Comparison of ENCODE assay signal across 8 cellular contexts in the genomic region with DNA sequence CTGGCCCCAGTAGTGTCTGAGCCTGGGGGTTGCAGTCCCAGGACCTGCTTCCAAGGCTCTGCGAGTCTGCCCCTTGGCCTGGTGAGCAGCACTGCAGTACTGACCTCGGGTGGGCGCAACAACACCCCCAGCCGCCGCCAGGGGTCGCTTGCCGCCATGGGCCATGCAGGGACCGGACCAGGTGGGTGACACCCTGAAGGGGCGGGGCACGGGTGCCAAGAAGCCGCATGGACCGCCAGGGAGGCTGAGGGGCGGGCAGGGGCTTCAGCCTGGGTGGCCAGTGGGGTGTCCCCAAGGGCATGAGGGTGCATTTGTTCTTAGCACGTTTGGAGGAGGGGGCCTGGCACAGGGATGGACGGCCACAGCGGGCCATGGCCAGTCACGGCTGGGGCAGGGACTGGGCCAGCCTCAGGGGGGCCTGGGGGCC. TPM values are rescaled to one million over a fixed set of nuclear protein-coding genes. Genes with fewer than 3 reads are reported as not detected.
A peak's percentile ranks its signal among the peaks of the same experiment; 100 is the strongest.
DNase-seq lines count a peak whose midpoint lies in the region; ATAC-seq and TF ChIP-seq lines count a peak whose summit lies in the region.

No MANE protein-coding gene starts in this region.

- CTCF ChIA-PET in CD4-positive, alpha-beta T cell (lab: Charles Lee): interaction anchor here (1.6 to 1.8 kb wide), 2 partner anchors 64 to 153 kb away, joined by 5 to 9 read pairs; no protein-coding TSS in a partner anchor

- H3K27me3 ChIP-seq in CD4-positive, alpha-beta T cell (ENCODE audit: control insufficient read depth, insufficient read depth, low read length): no peaks in the 10 kb centered on the region
- H3K27me3 ChIP-seq in HAP-1 (ENCODE audit: low read depth): no peaks in the 10 kb centered on the region

- H3K36me3 ChIP-seq in HAP-1 (replicated peaks): peaks cover 39% of the 10 kb centered on the region

- peak; percentile 57 to 80 (median 68) for DNase-seq in CD4-positive, alpha-beta T cell
- DNase-seq in HAP-1 (ENCODE audit: low spot score in 2 of 2) (peak; percentile 57 to 96), NCI-H510A (lab: John Stamatoyannopoulos, UW) (peak; percentile 55), midbrain (lab: John Stamatoyannopoulos, UW) (peak; percentile 40)
- peak; percentile 74 for DNase-seq in activated CD4-positive, alpha-beta T cell treated with anti-CD3 and anti-CD28 coated beads, Interleukin-2, amount 50 U/mL, for 4 hours
- DNase-seq in effector CD4-positive, alpha-beta T cell: peak; percentile 65
- peak; percentile 44 to 57 for DNase-seq in stimulated activated CD8-positive, alpha-beta memory T cell treated with anti-CD3 and anti-CD28 coated beads, Interleukin-7, amount 100 ng/mL, for 1 hour (ENCODE audit: low read depth in 2 of 2)

- H3K27ac ChIP-seq in CD4-positive, alpha-beta T cell (ENCODE audit: low read depth, low read length): no peak overlapping the region

- H3K4me1 Mint-ChIP-seq in CD4-positive, alpha-beta T cell (ENCODE audit: low read depth): no peaks in the 10 kb centered on the region

- in situ Hi-C loops in HAP-1 (cut with MboI; ENCODE audit: low sequenced_read_pairs): loop anchor here (10.0 kb wide), 1 partner anchor 159 kb away; no protein-coding TSS in a partner anchor

- ATAC-seq in CD4-positive, alpha-beta T cell (ENCODE audit: poor library complexity): peak; percentile 63
- ATAC-seq in HG02970 (IDR thresholded peaks at IDR 0.05; ENCODE audit: low FRiP score, unreplicated experiment): no peak

- peaks cover 34% of the 10 kb centered on the region for H3K36me3 Mint-ChIP-seq in CD4-positive, alpha-beta T cell (ENCODE audit: low read depth)

- H3K4me1 ChIP-seq in HAP-1: no peaks in the 10 kb centered on the region

- no peak overlapping the region for H3K27ac Mint-ChIP-seq in CD4-positive, alpha-beta T cell

- H3K9me3 ChIP-seq in CD4-positive, alpha-beta T cell (ENCODE audit: control insufficient read depth, low read length): no peaks in the 10 kb centered on the region
- no peaks in the 10 kb centered on the region for H3K9me3 ChIP-seq in HAP-1

- peak; percentile 70 for TF ChIP-seq CTCF in CD4-positive, alpha-beta T cell (IDR thresholded peaks at IDR 0.05)

- POLR2A ChIA-PET in CD4-positive, alpha-beta T cell (lab: Charles Lee): no interaction called here

- intact Hi-C loops in CD4-positive, alpha-beta T cell (cut with DNase I, micrococcal nuclease): no loop called here

- H3K4me3 ChIP-seq in HAP-1: no peak overlapping the region

- H3K4me3 Mint-ChIP-seq in CD4-positive, alpha-beta T cell: no peak overlapping the region

- no peaks in the 10 kb centered on the region for H3K9me3 Mint-ChIP-seq in CD4-positive, alpha-beta T cell

- no peaks in the 10 kb centered on the region for H3K27me3 Mint-ChIP-seq in CD4-positive, alpha-beta T cell

RNA-seq across cellular contexts. Expression of gene TACC3, which starts 25.0 kb away (rescaled TPM):
- 100 to 1,000 TPM; 123 TPM for total RNA-seq in CD4-positive, alpha-beta T cell

RNA-seq across cellular contexts. Expression of gene TMEM129, which starts 25.2 kb away (rescaled TPM):
- 10 to 100 TPM; 17.2 to 17.6 TPM for total RNA-seq in CD4-positive, alpha-beta T cell

RNA-seq across cellular contexts. Expression of gene SLBP, which starts 34.2 kb away (rescaled TPM):
- total RNA-seq in CD4-positive, alpha-beta T cell: 10 to 100 TPM; 45.8 to 47.6 TPM

RNA-seq across cellular contexts. Expression of gene FGFR3, which starts 46.8 kb away (rescaled TPM):
- total RNA-seq in CD4-positive, alpha-beta T cell: under 1 TPM in 1 of 2 experiments, not detected in 1; 0.33 TPM
